36 cellular contexts compared by ENCODE assay signal in genomic region chr3:3066910-3067309, GRCh38. TPM values are rescaled to one million over a fixed set of nuclear protein-coding genes. Genes with fewer than 3 reads are reported as not detected.
"Had no signal": no experiment of that assay in that cellular context is flagged by ENCODE, and none has a peak within 500 bp of the region (broad histone marks: within the 10 kb centered on the region; RNA-seq: fewer than 3 reads in every experiment).

No MANE protein-coding gene starts in this region.

- H3K4me1 ChIP-seq: adrenal gland, body of pancreas, breast epithelium had no signal

- H3K36me3 ChIP-seq: adrenal gland, brain microvascular endothelial cell, breast epithelium, cardiac muscle cell had no signal

- H3K27me3 ChIP-seq: adrenal gland, body of pancreas, brain microvascular endothelial cell, breast epithelium, cardiac muscle cell had no signal

- DNase-seq: activated CD4-positive, alpha-beta memory T cell treated with anti-CD3 and anti-CD28 coated beads, Interleukin-2, amount 10 ng/mL, durations not matched to agents 7 days and 5 days; activated CD4-positive, alpha-beta T cell treated with anti-CD3 and anti-CD28 coated beads for 1 hour; activated CD4-positive, alpha-beta T cell treated with anti-CD3 and anti-CD28 coated beads for 36 hours; activated CD4-positive, alpha-beta T cell treated with anti-CD3 and anti-CD28 coated beads for 48 hours; activated CD4-positive, alpha-beta T cell treated with anti-CD3 and anti-CD28 coated beads, Interleukin-2, amount 10 ng/mL, durations not matched to agents 7 days and 5 days; activated CD4-positive, alpha-beta T cell treated with anti-CD3 and anti-CD28 coated beads, Interleukin-2, amount 50 U/mL, for 48 hours; activated CD4-positive, CD25-positive, alpha-beta regulatory T cell; activated CD8-positive, alpha-beta memory T cell treated with anti-CD3 and anti-CD28 coated beads for 24 hours; activated CD8-positive, alpha-beta memory T cell treated with anti-CD3 and anti-CD28 coated beads, Interleukin-2, amount 10 ng/mL, durations not matched to agents 7 days and 5 days; activated CD8-positive, alpha-beta memory T cell treated with anti-CD3 and anti-CD28 coated beads, Interleukin-2, amount 50 U/mL, for 48 hours; activated CD8-positive, alpha-beta T cell treated with anti-CD3 and anti-CD28 coated beads, Interleukin-2, amount 10 ng/mL, durations not matched to agents 7 days and 5 days; activated effector memory CD4-positive, alpha-beta T cell treated with Interleukin-2 at 50 U/mL for 16 hours; activated gamma-delta T cell treated with Interleukin-2 at 50 U/mL for 16 hours; activated naive CD4-positive, alpha-beta T cell; activated naive CD4-positive, alpha-beta T cell treated with anti-CD3 and anti-CD28 coated beads for 36 hours; activated naive CD4-positive, alpha-beta T cell treated with anti-CD3 and anti-CD28 coated beads, Interleukin-2, amount 50 U/mL, for 16 hours; activated naive CD8-positive, alpha-beta T cell treated with anti-CD3 and anti-CD28 coated beads for 36 hours; activated T-cell treated with anti-CD3 and anti-CD28 coated beads, Interleukin-2, amount 50 U/mL, for 24 hours; activated T-cell treated with anti-CD3 and anti-CD28 coated beads, Interleukin-2, amount 50 U/mL, for 48 hours; adrenal gland; amniotic stem cell; aorta; body of pancreas; brain microvascular endothelial cell; caudate nucleus; cerebellar nuclear complex; T-helper 2 cell; T-helper 9 cell had no signal

- H3K9me3 ChIP-seq: adrenal gland, body of pancreas, breast epithelium had no signal

- ATAC-seq: activated CD4-positive, alpha-beta T cell treated with anti-CD3 and anti-CD28 coated beads for 36 hours; activated CD4-positive, CD25-positive, alpha-beta regulatory T cell treated with anti-CD3 and anti-CD28 coated beads, Interleukin-2, amount 50 U/mL, for 24 hours; activated CD8-positive, alpha-beta memory T cell treated with anti-CD3 and anti-CD28 coated beads, Interleukin-2, amount 10 ng/mL, durations not matched to agents 7 days and 5 days; activated CD8-positive, alpha-beta T cell treated with anti-CD3 and anti-CD28 coated beads, Interleukin-2, amount 10 ng/mL, durations not matched to agents 7 days and 5 days; activated naive CD4-positive, alpha-beta T cell treated with anti-CD3 and anti-CD28 coated beads, Interleukin-2, amount 50 U/mL, for 72 hours; body of pancreas had no signal

- H3K4me3 ChIP-seq: adrenal gland, body of pancreas, breast epithelium, cardiac muscle cell had no signal

- H3K27ac ChIP-seq: adrenal gland, body of pancreas, brain microvascular endothelial cell, breast epithelium, cardiac muscle cell, VCaP had no signal

RNA-seq across cellular contexts. Expression of gene IL5RA, which starts 43.3 kb away (rescaled TPM):
- total RNA-seq: activated CD4-positive, alpha-beta memory T cell treated with anti-CD3 and anti-CD28 coated beads, Interleukin-2, amount 10 ng/mL, durations not matched to agents 7 days and 5 days; activated CD4-positive, alpha-beta T cell treated with anti-CD3 and anti-CD28 coated beads, Interleukin-2, amount 10 ng/mL, durations not matched to agents 7 days and 5 days; activated CD8-positive, alpha-beta memory T cell treated with anti-CD3 and anti-CD28 coated beads, Interleukin-2, amount 10 ng/mL, durations not matched to agents 7 days and 5 days; activated CD8-positive, alpha-beta T cell treated with anti-CD3 and anti-CD28 coated beads, Interleukin-2, amount 10 ng/mL, durations not matched to agents 7 days and 5 days; activated naive CD4-positive, alpha-beta T cell treated with anti-CD3 and anti-CD28 coated beads for 36 hours; activated naive CD4-positive, alpha-beta T cell treated with anti-CD3 and anti-CD28 coated beads, Interleukin-2, amount 50 U/mL, for 72 hours; activated naive CD8-positive, alpha-beta T cell treated with anti-CD3 and anti-CD28 coated beads for 36 hours; activated T-helper 2 cell treated with anti-CD3 and anti-CD28 coated beads, Interferon-gamma antibody, Interleukin-2, Interleukin-4, amounts not matched to agents 10 μg/mL and 5 μg/mL and 100 μg/mL, durations not matched to agents 14 hours and 24 hours and 36 hours; astrocyte; body of pancreas; cardiac muscle cell; chondrocyte had no signal
- polyA plus RNA-seq: aorta, cardiac muscle cell had no signal
